18 cellular contexts compared by ENCODE assay signal in genomic region chr2:218255441-218255840, GRCh38. TPM values are rescaled to one million over a fixed set of nuclear protein-coding genes. Genes with fewer than 3 reads are reported as not detected.
DNase-seq lines count a peak whose midpoint lies in the region; ATAC-seq and TF ChIP-seq lines count a peak whose summit lies in the region.
"Had no signal": no experiment of that assay in that cellular context is flagged by ENCODE, and none has a peak within 500 bp of the region (broad histone marks: within the 10 kb centered on the region; RNA-seq: fewer than 3 reads in every experiment).

No MANE protein-coding gene starts in this region.

- H3K9me2 ChIP-seq in DOHH2 (replicated peaks; ENCODE audit: control insufficient read depth, low read length), result no peaks in the 10 kb centered on the region

- ATAC-seq in activated T-helper 17 cell treated with anti-CD3 and anti-CD28 coated beads, Interleukin-2, amount 50 U/mL, for 72 hours (replicated peaks), result peak; percentile 63
- no peak for ATAC-seq in GM18517 (IDR thresholded peaks at IDR 0.05; ENCODE audit: unreplicated experiment)
- ATAC-seq: HCT116; stimulated activated naive B cell treated with anti-CD40 and anti-IgM and Interleukin-4, amounts not matched to agents 10 μg/mL and 1 μg/mL and 100 μg/mL, for 72 hours had no signal

- H3K4me1 Mint-ChIP-seq in activated T-helper 17 cell treated with anti-CD3 and anti-CD28 coated beads, Interleukin-2, amount 50 U/mL, for 72 hours, result peaks cover 12% of the 10 kb centered on the region
- H3K4me1 Mint-ChIP-seq in immature natural killer cell, result peaks cover 25% of the 10 kb centered on the region in 2 donors

- peaks cover 49% of the 10 kb centered on the region for H3F3A ChIP-seq in DOHH2 (ENCODE audit: control insufficient read depth, insufficient read depth)

- no peak overlapping the region for H3K4me3 Mint-ChIP-seq in activated T-helper 17 cell treated with anti-CD3 and anti-CD28 coated beads, Interleukin-2, amount 50 U/mL, for 72 hours
- H3K4me3 Mint-ChIP-seq in immature natural killer cell, result no peak overlapping the region
- H3K4me3 Mint-ChIP-seq: stimulated activated naive B cell treated with anti-CD40 and anti-IgM and Interleukin-4, amounts not matched to agents 10 μg/mL and 1 μg/mL and 100 μg/mL, for 72 hours had no signal

- H3K9me3 Mint-ChIP-seq in activated T-helper 17 cell treated with anti-CD3 and anti-CD28 coated beads, Interleukin-2, amount 50 U/mL, for 72 hours, result no peaks in the 10 kb centered on the region
- no peaks in the 10 kb centered on the region for H3K9me3 Mint-ChIP-seq in immature natural killer cell
- H3K9me3 Mint-ChIP-seq: stimulated activated naive B cell treated with anti-CD40 and anti-IgM and Interleukin-4, amounts not matched to agents 10 μg/mL and 1 μg/mL and 100 μg/mL, for 72 hours had no signal

- POLR2A ChIA-PET in AG04450 (lab: Yijun Ruan, JAX), result interaction anchor here (0.6 to 1.9 kb wide), 2 partner anchors 10 to 101 kb away, joined by 8 to 12 read pairs; no protein-coding TSS in a partner anchor
- POLR2A ChIA-PET in GM10248 (lab: Yijun Ruan, JAX), result no interaction called here

- DNase-seq in AG04450 (ENCODE audit: low read depth, low spot score) (peak; percentile 20), immature natural killer cell (no peak), NCI-H524 (lab: John Stamatoyannopoulos, UW) (no peak), GM10248 (ENCODE audit: extremely low spot score) (no peak), NCI-H2196 treated with DMSO at 0.1 percent for 48 hours (lab: John Stamatoyannopoulos, UW; ENCODE audit: unreplicated experiment) (no peak)
- DNase-seq: activated CD4-positive, alpha-beta T cell treated with anti-CD3 and anti-CD28 coated beads for 1 hour; Calu3; mesendoderm; NCI-H1930; NK-92 treated with Interleukin-12 subunit alpha and Interleukin-12 subunit beta, amount 100 ng/mL, for 24 hours; stimulated activated CD4-positive, alpha-beta T cell treated with anti-CD3 and anti-CD28 coated beads, Interleukin-2, amount 100 ng/mL, for 24 hours; stimulated activated naive B cell treated with anti-CD40 and anti-IgM and Interleukin-4, amounts not matched to agents 10 μg/mL and 1 μg/mL and 100 μg/mL, for 72 hours had no signal

- CTCF ChIA-PET in AG04450 (lab: Charles Lee) (interaction anchor here (1.1 to 1.5 kb wide), 2 partner anchors 11 to 467 kb away, joined by 3 read pairs; no protein-coding TSS in a partner anchor), GM10248 (lab: Yijun Ruan, JAX) (interaction anchor here (0.8 to 8.3 kb wide), 7 partner anchors 10 to 50 kb away, joined by 3 to 57 read pairs (median 6); partner anchors contain the start of genes AAMP and PNKD)

- H3K9me3 ChIP-seq in AG04450 (ENCODE audit: control insufficient read depth, insufficient read depth, low read length) (no peaks in the 10 kb centered on the region), DOHH2 (ENCODE audit: control insufficient read depth, insufficient read depth, low read length) (no peaks in the 10 kb centered on the region)

- H3K27me3 ChIP-seq in AG04450 (ENCODE audit: control insufficient read depth, insufficient read depth, low read length), result no peaks in the 10 kb centered on the region
- no peaks in the 10 kb centered on the region for H3K27me3 ChIP-seq in DOHH2 (ENCODE audit: control insufficient read depth, low read length)

- H3K27ac Mint-ChIP-seq in activated T-helper 17 cell treated with anti-CD3 and anti-CD28 coated beads, Interleukin-2, amount 50 U/mL, for 72 hours, result peak overlapping the region; percentile 0
- peak overlapping the region in 5 of 6 donors; percentile 19 to 67 (median 50) for H3K27ac Mint-ChIP-seq in immature natural killer cell

- peaks cover 67% of the 10 kb centered on the region for H3K36me3 Mint-ChIP-seq in activated T-helper 17 cell treated with anti-CD3 and anti-CD28 coated beads, Interleukin-2, amount 50 U/mL, for 72 hours (ENCODE audit: low read depth)
- peaks cover 6 to 36% (median 10%) of the 10 kb centered on the region in 3 donors for H3K36me3 Mint-ChIP-seq in immature natural killer cell

- H3K4me1 ChIP-seq in DOHH2 (ENCODE audit: control insufficient read depth, low read length), result peaks cover 24% of the 10 kb centered on the region

- TF ChIP-seq CTCF in AG04450 (IDR thresholded peaks at IDR 0.05; ENCODE audit: low read depth, low read length), result no peak
- TF ChIP-seq CTCF in DOHH2 (IDR thresholded peaks at IDR 0.05; ENCODE audit: low read depth, low read length, poor library complexity, severe bottlenecking), result no peak
- no peak for TF ChIP-seq CTCF in GM10248 (IDR thresholded peaks at IDR 0.05; ENCODE audit: control extremely low read depth, extremely low read depth, low read depth, missing control alignments)

- H4K20me1 ChIP-seq in DOHH2 (ENCODE audit: control insufficient read depth, insufficient read depth, low read depth, low read length), result no peaks in the 10 kb centered on the region

- H3K36me3 ChIP-seq in DOHH2 (ENCODE audit: control insufficient read depth, low read length), result peaks cover 66% of the 10 kb centered on the region

- H3K79me2 ChIP-seq in DOHH2 (ENCODE audit: control insufficient read depth, low read length), result no peaks in the 10 kb centered on the region
- H3K79me2 ChIP-seq: parathyroid adenoma had no signal

- H3K27ac ChIP-seq in AG04450 (ENCODE audit: low read depth, low read length) (no peak overlapping the region), DOHH2 (ENCODE audit: low read depth, low read length) (0 out of 2 replicates have a peak overlapping the region, but pooled peaks have one; percentile 11)
- H3K27ac ChIP-seq: parathyroid adenoma, SK-N-MC had no signal

- no peak overlapping the region for H3K4me2 ChIP-seq in DOHH2 (ENCODE audit: low read length)

- no peak overlapping the region for H3K4me3 ChIP-seq in AG04450 (ENCODE audit: low read depth, low read length)
- H3K4me3 ChIP-seq in DOHH2 (ENCODE audit: low read length), result no peak overlapping the region
- H3K4me3 ChIP-seq: SK-N-MC had no signal

- H3K27me3 Mint-ChIP-seq in activated T-helper 17 cell treated with anti-CD3 and anti-CD28 coated beads, Interleukin-2, amount 50 U/mL, for 72 hours, result no peaks in the 10 kb centered on the region
- peaks cover 1 to 6% (median 3%) of the 10 kb centered on the region in 3 donors for H3K27me3 Mint-ChIP-seq in immature natural killer cell (ENCODE audit: low read depth in 3 of 3)
- H3K27me3 Mint-ChIP-seq: stimulated activated naive B cell treated with anti-CD40 and anti-IgM and Interleukin-4, amounts not matched to agents 10 μg/mL and 1 μg/mL and 100 μg/mL, for 72 hours had no signal

RNA-seq across cellular contexts. Expression of gene GPBAR1, which starts 5.4 kb away (rescaled TPM):
- polyA plus RNA-seq in AG04450 (2011; rRNA removed) (0.05 TPM in 1 of 2 replicates, not detected in the other), immature natural killer cell (1 to 10 TPM in 1 of 3 donors, under 1 TPM in 2; 0.19 to 2.9 (median 0.22) TPM)
- polyA minus RNA-seq in AG04450 (2011; rRNA and poly(A)+ RNA removed), result 0.17 and 0.23 TPM in 2 replicates
- 1 to 10 TPM; 1.3 to 1.4 TPM for total RNA-seq in activated T-helper 17 cell treated with anti-CD3 and anti-CD28 coated beads, Interleukin-2, amount 50 U/mL, for 72 hours

RNA-seq across cellular contexts. Expression of gene AAMP, which starts 14.5 kb away (rescaled TPM):
- 51.6 and 55.1 TPM in 2 replicates for polyA plus RNA-seq in AG04450 (2011; rRNA removed)
- 38.3 and 49.8 TPM in 2 replicates for polyA minus RNA-seq in AG04450 (2011; rRNA and poly(A)+ RNA removed)
- total RNA-seq in activated T-helper 17 cell treated with anti-CD3 and anti-CD28 coated beads, Interleukin-2, amount 50 U/mL, for 72 hours, result 10 to 100 TPM; 60.0 to 77.5 TPM
- 100 to 1,000 TPM in 2 of 3 donors, 10 to 100 TPM in 1; 71.8 to 158 (median 101) TPM for polyA plus RNA-seq in immature natural killer cell

RNA-seq across cellular contexts. Expression of gene PNKD, which starts 14.9 kb away (rescaled TPM):
- 32.1 and 45.9 TPM in 2 replicates for polyA plus RNA-seq in AG04450 (2011; rRNA removed)
- 12.6 and 18.3 TPM in 2 replicates for polyA minus RNA-seq in AG04450 (2011; rRNA and poly(A)+ RNA removed)
- total RNA-seq in activated T-helper 17 cell treated with anti-CD3 and anti-CD28 coated beads, Interleukin-2, amount 50 U/mL, for 72 hours, result 10 to 100 TPM; 21.1 to 30.9 TPM
- 100 to 1,000 TPM in 1 of 3 donors, 10 to 100 TPM in 2; 96.3 to 145 (median 98.9) TPM for polyA plus RNA-seq in immature natural killer cell

RNA-seq across cellular contexts. Expression of gene TMBIM1, which starts 36.9 kb away (rescaled TPM):
- 91.4 and 105 TPM in 2 replicates for polyA plus RNA-seq in AG04450 (2011; rRNA removed)
- 70.2 and 73.1 TPM in 2 replicates for polyA minus RNA-seq in AG04450 (2011; rRNA and poly(A)+ RNA removed)
- total RNA-seq in activated T-helper 17 cell treated with anti-CD3 and anti-CD28 coated beads, Interleukin-2, amount 50 U/mL, for 72 hours, result 10 to 100 TPM; 50.9 to 62.0 TPM
- polyA plus RNA-seq in immature natural killer cell, result 100 to 1,000 TPM; 119 to 268 (median 155) TPM

RNA-seq across cellular contexts. Expression of gene ARPC2, which starts 38.5 kb away (rescaled TPM):
- 548 and 666 TPM in 2 replicates for polyA plus RNA-seq in AG04450 (2011; rRNA removed)
- polyA minus RNA-seq in AG04450 (2011; rRNA and poly(A)+ RNA removed), result 295 and 307 TPM in 2 replicates
- 100 to 1,000 TPM; 679 to 681 TPM for total RNA-seq in activated T-helper 17 cell treated with anti-CD3 and anti-CD28 coated beads, Interleukin-2, amount 50 U/mL, for 72 hours
- 1,000 to 10,000 TPM; 1,394 to 2,060 (median 1,454) TPM for polyA plus RNA-seq in immature natural killer cell
